ENCODE assay signal across 8 cellular contexts in the genomic region with DNA sequence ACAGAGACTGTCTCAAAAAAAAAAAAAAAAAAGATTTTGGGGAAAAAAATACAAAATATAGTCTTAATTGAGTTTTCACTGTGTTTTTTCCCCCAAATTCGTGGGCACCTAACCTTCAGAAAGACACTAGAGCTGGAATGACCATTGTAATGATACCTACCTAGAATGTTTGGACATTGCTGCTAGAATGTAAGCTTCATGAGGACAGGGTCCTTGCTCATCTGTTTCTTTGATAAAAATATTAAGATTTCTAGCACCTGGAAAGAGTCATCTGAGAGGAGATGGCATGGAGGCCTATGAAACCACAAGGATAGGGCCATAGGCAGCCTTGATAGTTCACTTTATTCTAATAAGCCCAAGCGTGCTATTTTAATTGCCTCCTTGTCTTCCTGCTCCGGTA.
"Had no signal": no experiment of that assay in that cellular context is flagged by ENCODE, and none has a peak within 500 bp of the region (broad histone marks: within the 10 kb centered on the region; RNA-seq: fewer than 3 reads in every experiment).

No MANE protein-coding gene starts in this region.

- H3K4me3 ChIP-seq: GM12878 had no signal

- DNase-seq: GDM1, GF-D8 had no signal

- ATAC-seq: GM12878 had no signal

- FAIRE-seq: G401.6, GM12878, GM12891, GM12892, GM18507, GM19239 had no signal
